Comparison of ENCODE assay signal across 9 cellular contexts in the genomic region with DNA sequence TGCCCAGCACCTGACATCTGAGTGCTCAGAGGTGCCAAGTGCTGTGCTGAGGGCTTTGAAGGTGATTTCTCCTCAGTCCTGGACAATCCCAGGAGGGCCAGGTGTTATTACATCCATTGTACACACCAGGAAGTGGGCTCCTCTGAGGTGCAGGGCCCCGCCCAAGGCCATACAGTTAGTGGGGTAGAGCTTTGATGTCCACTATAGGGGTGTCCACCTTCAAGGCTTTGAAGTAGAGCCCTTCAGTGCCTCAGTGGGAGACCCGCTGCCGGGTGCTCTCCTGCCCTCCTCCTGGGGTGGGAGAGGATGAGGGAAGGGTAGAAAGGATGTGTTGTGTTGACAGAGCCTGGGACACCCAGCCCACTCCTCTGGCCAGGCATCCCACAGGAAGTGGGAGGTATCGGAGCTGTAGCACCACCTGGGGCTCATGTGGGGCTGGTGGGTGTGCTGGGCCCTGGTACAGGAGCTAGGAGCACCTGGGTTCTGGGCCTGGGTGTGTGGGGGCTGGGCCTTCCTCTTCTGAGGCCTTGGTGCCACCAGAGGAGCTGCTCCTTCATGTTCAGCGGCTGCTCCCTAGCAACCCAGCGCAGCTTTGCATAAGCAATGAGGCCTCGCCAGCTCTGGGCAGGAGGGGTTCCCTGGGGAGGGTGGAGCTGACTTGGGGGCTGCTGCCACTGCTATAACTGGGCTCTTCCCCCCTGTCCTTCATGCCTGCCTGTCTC. TPM values are rescaled to one million over a fixed set of nuclear protein-coding genes. Genes with fewer than 3 reads are reported as not detected.
DNase-seq lines count a peak whose midpoint lies in the region; ATAC-seq, FAIRE-seq and TF ChIP-seq lines count a peak whose summit lies in the region.
"Had no signal": no experiment of that assay in that cellular context is flagged by ENCODE, and none has a peak within 500 bp of the region (broad histone marks: within the 10 kb centered on the region; RNA-seq: fewer than 3 reads in every experiment).

No MANE protein-coding gene starts in this region.

- no peak overlapping the region for H3K9ac ChIP-seq in SK-N-SH

- no peaks in the 10 kb centered on the region for H3K9me3 ChIP-seq in SK-N-SH

- no peak for TF ChIP-seq RAD21 in SK-N-SH (IDR thresholded peaks at IDR 0.05; ENCODE audit: low read length)

- H3K4me2 ChIP-seq in SK-N-SH, result peak overlapping the region; percentile 41; the same call in 1 of the 2 replicates

- no peaks in the 10 kb centered on the region for H3K9me3 Mint-ChIP-seq in stimulated activated naive CD8-positive, alpha-beta T cell treated with anti-CD3 and anti-CD28 coated beads, Interleukin-15, amount 100 ng/mL, for 72 hours

- H3K4me3 Mint-ChIP-seq in stimulated activated naive CD8-positive, alpha-beta T cell treated with anti-CD3 and anti-CD28 coated beads, Interleukin-15, amount 100 ng/mL, for 72 hours, result peak overlapping the region; percentile 59 to 68

- no peak for TF ChIP-seq CTCF in SK-N-SH (IDR thresholded peaks at IDR 0.05)
- TF ChIP-seq CTCF in RWPE1 (conservative IDR thresholded peaks at IDR 0.05; ENCODE audit: low read depth), result no peak

- POLR2A ChIA-PET in SK-N-SH (lab: Yijun Ruan, JAX) (no interaction called here), RWPE1 (lab: Yijun Ruan, JAX; ENCODE audit: low non-redundant PET) (interaction anchor here (0.5 kb wide), 1 partner anchor 40 kb away, joined by 5 read pairs; no protein-coding TSS in a partner anchor)

- H3K36me3 ChIP-seq in SK-N-SH (replicated peaks in 1 of 2; ENCODE audit: control insufficient read depth in 1 of 2, insufficient read depth in 2 of 2, low read length in 1 of 2), result peaks cover 21 to 34% of the 10 kb centered on the region in 2 experiments

- peak overlapping the region; percentile 90 to 91 for H3K27ac Mint-ChIP-seq in stimulated activated naive CD8-positive, alpha-beta T cell treated with anti-CD3 and anti-CD28 coated beads, Interleukin-15, amount 100 ng/mL, for 72 hours

- H3F3A ChIP-seq in SK-N-SH (replicated peaks; ENCODE audit: insufficient read depth), result peaks cover 37% of the 10 kb centered on the region

- H4K20me1 ChIP-seq in SK-N-SH (ENCODE audit: insufficient read depth), result peaks cover 90% of the 10 kb centered on the region

- TF ChIP-seq EP300 in SK-N-SH (IDR thresholded peaks at IDR 0.05; ENCODE audit: borderline replicate concordance in 1 of 2, low read depth in 1 of 2, low read length in 1 of 2), result no peak

- no peaks in the 10 kb centered on the region for H3K9me2 ChIP-seq in SK-N-SH

- CTCF ChIA-PET in SK-N-SH (lab: Yijun Ruan, JAX), result interaction anchor here (0.6 to 2.6 kb wide), 3 partner anchors 17 to 106 kb away, joined by 3 to 6 read pairs (median 3); no protein-coding TSS in a partner anchor
- CTCF ChIA-PET in RWPE1 (lab: Yijun Ruan, JAX), result interaction anchor here (0.6 to 1.5 kb wide), 3 partner anchors 90 to 166 kb away, joined by 4 read pairs; partner anchors contain the start of gene FBXO47

- 92% methylated on average over 2 of the region's 7 CpGs for WGBS in SK-N-SH (ENCODE audit: low lambda C conversion rate)

- H3K27me3 Mint-ChIP-seq in stimulated activated naive CD8-positive, alpha-beta T cell treated with anti-CD3 and anti-CD28 coated beads, Interleukin-15, amount 100 ng/mL, for 72 hours, result no peaks in the 10 kb centered on the region

- FAIRE-seq in GM19239 (lab: Jason Lieb, UNC), result no peak

- H3K4me1 Mint-ChIP-seq in stimulated activated naive CD8-positive, alpha-beta T cell treated with anti-CD3 and anti-CD28 coated beads, Interleukin-15, amount 100 ng/mL, for 72 hours, result peaks cover 99% of the 10 kb centered on the region

- ATAC-seq in SK-N-SH treated with all-trans-retinoic acid at 6 μM for 48 hours (no peak), GM21786 (IDR thresholded peaks at IDR 0.05; ENCODE audit: unreplicated experiment) (no peak)
- peak; percentile 52 for ATAC-seq in stimulated activated naive CD8-positive, alpha-beta T cell treated with anti-CD3 and anti-CD28 coated beads, Interleukin-15, amount 100 ng/mL, for 72 hours

- H3K27me3 ChIP-seq in SK-N-SH (ENCODE audit: insufficient read depth), result no peaks in the 10 kb centered on the region

- DNase-seq in SK-N-SH (no peak), RWPE1 (ENCODE audit: low spot score) (no peak), epithelial cell of prostate (ENCODE audit: low read depth, low spot score) (no peak), foreskin melanocyte (no peak), GM19239 (ENCODE audit: insufficient read length, low spot score) (no peak)
- peak in 1 of 2 donors; percentile 41 for DNase-seq in stimulated activated naive CD8-positive, alpha-beta T cell treated with anti-CD3 and anti-CD28 coated beads, Interleukin-15, amount 100 ng/mL, for 72 hours

- peaks cover 93% of the 10 kb centered on the region for H3K79me2 ChIP-seq in SK-N-SH (ENCODE audit: insufficient read depth)

- H2AFZ ChIP-seq in SK-N-SH (ENCODE audit: low read depth), result no peak overlapping the region

- H3K4me1 ChIP-seq in SK-N-SH (ENCODE audit: control insufficient read depth in 1 of 2, insufficient read depth in 2 of 2, low read depth in 1 of 2, low read length in 1 of 2), result peaks cover 37 to 55% of the 10 kb centered on the region in 2 experiments; a peak in 3 of 4 replicates

- H3K27ac ChIP-seq in SK-N-SH (ENCODE audit: low read depth in 2 of 2, low read length in 1 of 2), result peak overlapping the region in 1 of 2 experiments; percentile 63; a peak in 1 of 4 replicates
- H3K27ac ChIP-seq in RWPE1, result peak overlapping the region; percentile 98
- H3K27ac ChIP-seq in epithelial cell of prostate, result peak overlapping the region; percentile 92
- H3K27ac ChIP-seq: C4-2B had no signal

- H3K4me3 ChIP-seq in SK-N-SH (ENCODE audit: low read depth in 2 of 2, low read length in 1 of 2), result no peak overlapping the region

TF ChIP-seq in SK-N-SH, 30 proteins besides CTCF, POLR2A, EP300 and RAD21 (continues in another document):
- no peak for TF ChIP-seq GATA2 (CRISPR knock-in tag; IDR thresholded peaks at IDR 0.05)
- no peak for TF ChIP-seq USF2 (IDR thresholded peaks at IDR 0.05; ENCODE audit: borderline replicate concordance, low read depth, low read length)
- TF ChIP-seq, protein P1, sequence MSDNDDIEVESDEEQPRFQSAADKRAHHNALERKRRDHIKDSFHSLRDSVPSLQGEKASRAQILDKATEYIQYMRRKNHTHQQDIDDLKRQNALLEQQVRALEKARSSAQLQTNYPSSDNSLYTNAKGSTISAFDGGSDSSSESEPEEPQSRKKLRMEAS (IDR thresholded peaks at IDR 0.05; ENCODE audit: low read depth), result no peak
- no peak for TF ChIP-seq SIN3A (IDR thresholded peaks at IDR 0.05; ENCODE audit: borderline replicate concordance, low read depth, low read length)
- no peak for TF ChIP-seq IRF3 (IDR thresholded peaks at IDR 0.05; ENCODE audit: low read depth, low read length)

TF ChIP-seq in SK-N-SH treated with all-trans-retinoic acid at 6 μM for 48 hours, 23 proteins besides CTCF, POLR2A, EP300 and RAD21 (continues in another document):
- TF ChIP-seq POU6F1 (CRISPR knock-in tag; IDR thresholded peaks at IDR 0.05; ENCODE audit: borderline replicate concordance, low read depth) (no peak), SNAI2 (CRISPR knock-in tag; IDR thresholded peaks at IDR 0.05) (no peak), ZNF565 (CRISPR knock-in tag; conservative IDR thresholded peaks at IDR 0.05; ENCODE audit: low read depth) (no peak), ZNF70 (CRISPR knock-in tag; IDR thresholded peaks at IDR 0.05) (no peak), RARB (CRISPR knock-in tag; IDR thresholded peaks at IDR 0.05) (no peak), OSR1 (CRISPR knock-in tag; IDR thresholded peaks at IDR 0.05) (no peak)
- TF ChIP-seq, protein P2, sequence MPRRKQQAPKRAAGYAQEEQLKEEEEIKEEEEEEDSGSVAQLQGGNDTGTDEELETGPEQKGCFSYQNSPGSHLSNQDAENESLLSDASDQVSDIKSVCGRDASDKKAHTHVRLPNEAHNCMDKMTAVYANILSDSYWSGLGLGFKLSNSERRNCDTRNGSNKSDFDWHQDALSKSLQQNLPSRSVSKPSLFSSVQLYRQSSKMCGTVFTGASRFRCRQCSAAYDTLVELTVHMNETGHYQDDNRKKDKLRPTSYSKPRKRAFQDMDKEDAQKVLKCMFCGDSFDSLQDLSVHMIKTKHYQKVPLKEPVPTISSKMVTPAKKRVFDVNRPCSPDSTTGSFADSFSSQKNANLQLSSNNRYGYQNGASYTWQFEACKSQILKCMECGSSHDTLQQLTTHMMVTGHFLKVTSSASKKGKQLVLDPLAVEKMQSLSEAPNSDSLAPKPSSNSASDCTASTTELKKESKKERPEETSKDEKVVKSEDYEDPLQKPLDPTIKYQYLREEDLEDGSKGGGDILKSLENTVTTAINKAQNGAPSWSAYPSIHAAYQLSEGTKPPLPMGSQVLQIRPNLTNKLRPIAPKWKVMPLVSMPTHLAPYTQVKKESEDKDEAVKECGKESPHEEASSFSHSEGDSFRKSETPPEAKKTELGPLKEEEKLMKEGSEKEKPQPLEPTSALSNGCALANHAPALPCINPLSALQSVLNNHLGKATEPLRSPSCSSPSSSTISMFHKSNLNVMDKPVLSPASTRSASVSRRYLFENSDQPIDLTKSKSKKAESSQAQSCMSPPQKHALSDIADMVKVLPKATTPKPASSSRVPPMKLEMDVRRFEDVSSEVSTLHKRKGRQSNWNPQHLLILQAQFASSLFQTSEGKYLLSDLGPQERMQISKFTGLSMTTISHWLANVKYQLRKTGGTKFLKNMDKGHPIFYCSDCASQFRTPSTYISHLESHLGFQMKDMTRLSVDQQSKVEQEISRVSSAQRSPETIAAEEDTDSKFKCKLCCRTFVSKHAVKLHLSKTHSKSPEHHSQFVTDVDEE (CRISPR knock-in tag; IDR thresholded peaks at IDR 0.05), result no peak

RNA-seq across cellular contexts. Expression of gene LASP1, which starts 7.4 kb away (rescaled TPM):
- 79.7 and 102 TPM in 2 replicates for polyA plus RNA-seq in SK-N-SH (2012; rRNA removed)
- polyA plus RNA-seq in SK-N-SH (2012; cell fraction: cytosol; rRNA removed), result 59.0 and 70.3 TPM in 2 replicates
- polyA plus RNA-seq in SK-N-SH (2012; cell fraction: nucleus; rRNA removed), result 88.9 and 142 TPM in 2 replicates

RNA-seq across cellular contexts. Expression of gene RPL23, which starts 23.8 kb away (rescaled TPM):
- polyA plus RNA-seq in SK-N-SH (2012; rRNA removed), result 2,658 and 2,763 TPM in 2 replicates
- polyA plus RNA-seq in SK-N-SH (2012; cell fraction: cytosol; rRNA removed), result 3,488 and 4,696 TPM in 2 replicates
- polyA plus RNA-seq in SK-N-SH (2012; cell fraction: nucleus; rRNA removed), result 540 and 582 TPM in 2 replicates

RNA-seq across cellular contexts. Expression of gene CWC25, which starts 52.2 kb away (rescaled TPM):
- 15.6 and 21.2 TPM in 2 replicates for polyA plus RNA-seq in SK-N-SH (2012; rRNA removed)
- polyA plus RNA-seq in SK-N-SH (2012; cell fraction: cytosol; rRNA removed), result 12.0 and 12.4 TPM in 2 replicates
- 63.5 and 64.6 TPM in 2 replicates for polyA plus RNA-seq in SK-N-SH (2012; cell fraction: nucleus; rRNA removed)
